Comparison of ENCODE assay signal across 29 cellular contexts in genomic region chr1:94672001-94672400, GRCh38.
"Had no signal": no experiment of that assay in that cellular context is flagged by ENCODE, and none has a peak within 500 bp of the region (broad histone marks: within the 10 kb centered on the region; RNA-seq: fewer than 3 reads in every experiment).

No MANE protein-coding gene starts in this region.

- H3K27me3 Mint-ChIP-seq: brain had no signal

- H3K4me1 Mint-ChIP-seq: activated CD8-positive, alpha-beta memory T cell treated with anti-CD3 and anti-CD28 coated beads, Interleukin-2, amount 10 ng/mL, durations not matched to agents 7 days and 5 days; immature natural killer cell; stimulated activated naive B cell treated with anti-CD40 and anti-IgM and Interleukin-4, amounts not matched to agents 10 μg/mL and 1 μg/mL and 100 μg/mL, for 72 hours had no signal

- H3K36me3 Mint-ChIP-seq: activated CD8-positive, alpha-beta memory T cell treated with anti-CD3 and anti-CD28 coated beads, Interleukin-2, amount 10 ng/mL, durations not matched to agents 7 days and 5 days; activated naive CD8-positive, alpha-beta T cell; brain; immature natural killer cell; naive thymus-derived CD4-positive, alpha-beta T cell; stimulated activated naive B cell treated with anti-CD40 and anti-IgM and Interleukin-4, amounts not matched to agents 10 μg/mL and 1 μg/mL and 100 μg/mL, for 72 hours had no signal

- DNase-seq: activated CD4-positive, alpha-beta T cell treated with anti-CD3 and anti-CD28 coated beads for 1 hour; activated CD4-positive, alpha-beta T cell treated with anti-CD3 and anti-CD28 coated beads, Interleukin-2, amount 50 U/mL, for 1 hour; activated CD8-positive, alpha-beta memory T cell treated with anti-CD3 and anti-CD28 coated beads, Interleukin-2, amount 10 ng/mL, durations not matched to agents 7 days and 5 days; activated CD8-positive, alpha-beta T cell treated with anti-CD3 and anti-CD28 coated beads, Interleukin-2, amount 10 ng/mL, durations not matched to agents 7 days and 5 days; activated naive CD4-positive, alpha-beta T cell treated with Interleukin-2 at 50 U/mL for 16 hours; activated T-cell treated with anti-CD3 and anti-CD28 coated beads, Interleukin-2, amount 50 U/mL, for 48 hours; anterior cingulate cortex; cerebellar nuclear complex; colonic mucosa; effector CD8-positive, alpha-beta T cell; hippocampal formation; immature natural killer cell; kidney; left colon; mammary epithelial cell; midbrain; naive thymus-derived CD4-positive, alpha-beta T cell; occipital lobe; stimulated activated CD4-positive, alpha-beta T cell treated with anti-CD3 and anti-CD28 coated beads, Interleukin-15, amount 100 ng/mL, for 24 hours; stimulated activated CD4-positive, alpha-beta T cell treated with anti-CD3 and anti-CD28 coated beads, Interleukin-2, amount 100 ng/mL, for 24 hours; stimulated activated naive B cell treated with anti-CD40 and anti-IgM and Interleukin-4, amounts not matched to agents 10 μg/mL and 1 μg/mL and 100 μg/mL, for 72 hours; stomach; T-helper 2 cell; thyroid gland; upper lobe of left lung had no signal

- H3K9me3 Mint-ChIP-seq: activated T-helper 2 cell treated with anti-CD3 and anti-CD28 coated beads, Interferon-gamma antibody, Interleukin-2, Interleukin-4, amounts not matched to agents 10 μg/mL and 5 μg/mL and 100 μg/mL, durations not matched to agents 14 hours and 24 hours and 36 hours; immature natural killer cell; stimulated activated naive B cell treated with anti-CD40 and anti-IgM and Interleukin-4, amounts not matched to agents 10 μg/mL and 1 μg/mL and 100 μg/mL, for 72 hours had no signal

- H3K4me3 Mint-ChIP-seq: activated CD8-positive, alpha-beta memory T cell treated with anti-CD3 and anti-CD28 coated beads, Interleukin-2, amount 10 ng/mL, durations not matched to agents 7 days and 5 days; activated CD8-positive, alpha-beta T cell treated with anti-CD3 and anti-CD28 coated beads, Interleukin-2, amount 10 ng/mL, durations not matched to agents 7 days and 5 days; activated naive CD8-positive, alpha-beta T cell; brain; immature natural killer cell; naive thymus-derived CD4-positive, alpha-beta T cell; stimulated activated naive B cell treated with anti-CD40 and anti-IgM and Interleukin-4, amounts not matched to agents 10 μg/mL and 1 μg/mL and 100 μg/mL, for 72 hours had no signal

- H3K27ac Mint-ChIP-seq: activated CD8-positive, alpha-beta memory T cell treated with anti-CD3 and anti-CD28 coated beads, Interleukin-2, amount 10 ng/mL, durations not matched to agents 7 days and 5 days; activated CD8-positive, alpha-beta T cell treated with anti-CD3 and anti-CD28 coated beads, Interleukin-2, amount 10 ng/mL, durations not matched to agents 7 days and 5 days; activated naive CD8-positive, alpha-beta T cell; activated T-helper 2 cell treated with anti-CD3 and anti-CD28 coated beads, Interferon-gamma antibody, Interleukin-2, Interleukin-4, amounts not matched to agents 10 μg/mL and 5 μg/mL and 100 μg/mL, durations not matched to agents 14 hours and 24 hours and 36 hours; brain; immature natural killer cell; naive thymus-derived CD4-positive, alpha-beta T cell; stimulated activated naive B cell treated with anti-CD40 and anti-IgM and Interleukin-4, amounts not matched to agents 10 μg/mL and 1 μg/mL and 100 μg/mL, for 72 hours had no signal

- ATAC-seq: activated CD8-positive, alpha-beta memory T cell treated with anti-CD3 and anti-CD28 coated beads, Interleukin-2, amount 10 ng/mL, durations not matched to agents 7 days and 5 days; activated CD8-positive, alpha-beta T cell treated with anti-CD3 and anti-CD28 coated beads, Interleukin-2, amount 10 ng/mL, durations not matched to agents 7 days and 5 days; gastroesophageal sphincter; left colon; naive thymus-derived CD4-positive, alpha-beta T cell; stimulated activated naive B cell treated with anti-CD40 and anti-IgM and Interleukin-4, amounts not matched to agents 10 μg/mL and 1 μg/mL and 100 μg/mL, for 72 hours had no signal
